ENCODE assay signal across 8 cellular contexts in genomic region chr12:25557830-25558436, GRCh38. TPM values are rescaled to one million over a fixed set of nuclear protein-coding genes. Genes with fewer than 3 reads are reported as not detected.
DNase-seq lines count a peak whose midpoint lies in the region; ATAC-seq, FAIRE-seq and TF ChIP-seq lines count a peak whose summit lies in the region.

No MANE protein-coding gene starts in this region.

- no peaks in the 10 kb centered on the region for H3K9me3 Mint-ChIP-seq in endothelial cell (ENCODE audit: unreplicated experiment)

- peak; percentile 73 for FAIRE-seq in A204.1 (lab: Jason Lieb, UNC)

- peak; percentile 67 for TF ChIP-seq CTCF in endothelial cell (IDR thresholded peaks at IDR 0.05; ENCODE audit: unreplicated experiment)
- no peak for TF ChIP-seq CTCF in GM10266 (IDR thresholded peaks at IDR 0.05; ENCODE audit: control insufficient read depth, insufficient read depth, low read depth, missing control alignments)

- no peak for ATAC-seq in HG03045 (IDR thresholded peaks at IDR 0.05; ENCODE audit: unreplicated experiment)

- peaks cover 3% of the 10 kb centered on the region for H3K27me3 Mint-ChIP-seq in endothelial cell (ENCODE audit: unreplicated experiment)

- H3K4me1 Mint-ChIP-seq in endothelial cell (ENCODE audit: unreplicated experiment) = no peaks in the 10 kb centered on the region

- H3K27ac Mint-ChIP-seq in endothelial cell (ENCODE audit: unreplicated experiment) = no peak overlapping the region

- DNase-seq in GM03348 (ENCODE audit: low spot score) (peak; percentile 47), NCI-H748 treated with DMSO at 0.1 percent for 48 hours (lab: John Stamatoyannopoulos, UW) (peak; percentile 19), endothelial cell (ENCODE audit: low spot score) (peak; percentile 15), pons (ENCODE audit: low spot score) (peak; percentile 29), GM10266 (ENCODE audit: extremely low spot score) (no peak)
- DNase-seq in activated effector memory CD4-positive, alpha-beta T cell treated with anti-CD3 and anti-CD28 coated beads, Interleukin-2, amount 50 U/mL, for 16 hours = no peak

- no peak overlapping the region for H3K4me3 Mint-ChIP-seq in endothelial cell (ENCODE audit: unreplicated experiment)

- H3K36me3 Mint-ChIP-seq in endothelial cell (ENCODE audit: low read depth, unreplicated experiment) = no peaks in the 10 kb centered on the region

RNA-seq across cellular contexts. Expression of gene LMNTD1, which starts 4.8 kb away (rescaled TPM):
- not detected for total RNA-seq in endothelial cell (ENCODE audit: unreplicated experiment)

Comparison
In these comparisons a context has a peak if more than half of its experiments do, and no peak if none do; other contexts are left out.
1. DNase-seq: peak in GM03348 (single experiment), NCI-H748 treated with DMSO at 0.1 percent for 48 hours (single experiment), endothelial cell (single experiment) and pons (single experiment); none in GM10266 (single experiment) and activated effector memory CD4-positive, alpha-beta T cell treated with anti-CD3 and anti-CD28 coated beads, Interleukin-2, amount 50 U/mL, for 16 hours (single experiment).